In the genomic region with DNA sequence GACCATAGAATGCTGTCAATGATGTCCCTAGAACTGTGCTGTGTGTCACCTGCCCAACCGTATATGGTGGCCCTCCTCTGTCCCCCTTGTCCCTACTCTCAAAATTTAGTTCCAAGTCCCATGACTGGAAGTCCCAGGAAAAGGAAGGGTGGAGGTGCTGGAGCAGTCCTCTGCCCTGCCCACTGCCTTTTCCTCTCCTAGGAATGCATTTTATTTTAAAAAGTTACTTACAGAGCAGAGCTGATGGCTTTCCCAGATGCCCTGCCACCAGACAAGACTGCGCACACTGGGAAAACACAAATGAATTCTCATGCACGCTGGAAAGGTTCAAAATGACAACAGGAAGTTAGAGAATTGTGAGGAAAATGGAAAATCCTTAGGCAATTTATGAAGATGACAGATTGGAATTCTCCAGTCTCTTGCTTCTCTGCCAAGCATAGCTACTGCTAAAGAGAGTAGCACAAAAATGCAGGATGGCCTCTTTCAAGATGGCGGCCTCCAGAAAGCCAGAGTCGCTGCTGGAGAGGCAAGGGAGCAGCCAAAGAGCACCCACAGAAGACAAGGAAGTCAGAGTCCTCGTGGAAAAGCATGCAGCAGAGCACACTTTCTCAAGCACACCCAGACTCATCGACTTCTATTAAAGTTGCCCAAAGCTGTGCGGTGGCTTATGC, we compare ENCODE assay signal across 1 cellular context.
TF ChIP-seq lines count a peak whose summit lies in the region.

No MANE protein-coding gene starts in this region.

TF ChIP-seq in GM23338, 12 proteins besides CTCF, POLR2A, EP300 and RAD21 (continued from another document):
- no peak for TF ChIP-seq EZH2phosphoT487 (IDR thresholded peaks at IDR 0.05; ENCODE audit: unreplicated experiment)
- no peak for TF ChIP-seq CREB1 (CRISPR knock-in tag; IDR thresholded peaks at IDR 0.05; ENCODE audit: low read depth)
